8 cellular contexts compared by ENCODE assay signal in the genomic region with DNA sequence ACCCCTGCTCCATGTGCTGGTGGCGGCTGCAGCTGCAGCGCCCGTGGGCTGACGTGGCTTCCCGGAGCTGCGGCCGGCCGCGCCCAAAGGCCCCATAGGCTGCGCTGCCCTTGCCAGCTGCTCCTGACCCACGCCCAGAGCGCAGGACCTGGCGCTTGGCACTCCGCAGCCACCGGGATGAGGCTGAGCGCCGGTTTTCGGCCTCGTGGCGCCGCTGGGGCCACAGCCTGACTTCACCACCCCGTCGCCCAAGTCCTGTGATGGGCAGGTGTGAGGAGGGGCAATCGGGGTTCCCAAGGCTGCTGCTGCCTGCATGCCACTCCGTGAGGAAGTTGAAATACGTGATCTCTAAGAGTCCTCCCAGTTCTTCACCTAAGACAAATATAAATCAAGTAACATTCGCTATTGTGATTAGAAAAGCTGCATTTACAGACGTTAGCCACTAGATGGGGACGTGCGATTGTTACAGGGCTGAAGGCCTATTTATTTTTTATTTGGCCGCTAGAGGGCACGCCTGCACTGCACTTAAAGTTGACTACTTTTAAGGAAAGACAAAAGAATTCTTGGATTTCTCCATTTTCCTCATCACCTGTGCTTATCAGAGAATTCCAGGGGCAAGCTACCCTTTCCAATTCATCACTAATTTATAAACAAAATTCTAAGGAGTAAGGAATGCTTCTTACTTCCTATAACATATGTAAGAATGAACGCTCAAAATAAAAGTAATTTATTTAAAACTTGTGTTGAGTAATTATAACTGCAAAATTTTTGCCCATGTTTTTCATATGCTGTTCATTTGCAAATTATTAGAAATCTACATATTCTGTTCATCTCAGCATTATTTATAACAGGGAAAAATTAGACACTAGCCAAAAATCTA. TPM values are rescaled to one million over a fixed set of nuclear protein-coding genes. Genes with fewer than 3 reads are reported as not detected.
DNase-seq lines count a peak whose midpoint lies in the region; TF ChIP-seq lines count a peak whose summit lies in the region.
"Not testable (repeated sequence)": the region's sequence is repeated elsewhere in the genome, so short reads cannot be mapped to it uniquely, and the experiment has no call there.

No MANE protein-coding gene starts in this region.

- CTCF ChIA-PET in HEK293T (lab: Yijun Ruan, JAX), result interaction anchor here (0.6 to 2.9 kb wide), 10 partner anchors 71 to 168 kb away, joined by 3 to 80 read pairs (median 3); no protein-coding TSS in a partner anchor

- not testable (repeated sequence) for H3K36me3 ChIP-seq in rectal smooth muscle tissue (ENCODE audit: control insufficient read depth, insufficient read depth, low read length)

- H3K27ac ChIP-seq in rectal smooth muscle tissue (ENCODE audit: low read depth, low read length) (peak overlapping the region; percentile 94), temporal lobe (ENCODE audit: low read depth, low read length) (peak overlapping the region; percentile 94)

- H3K4me3 ChIP-seq in rectal smooth muscle tissue (ENCODE audit: low read length), result peak overlapping the region; percentile 82

- H3K27me3 ChIP-seq in rectal smooth muscle tissue (ENCODE audit: control insufficient read depth, insufficient read depth, low read length), result not testable (repeated sequence)

- DNase-seq in GM04504 (ENCODE audit: low read depth) (peak; percentile 51), HEK293T (ENCODE audit: extremely low spot score) (peak; percentile 28), LoVo (ENCODE audit: low spot score) (peak; percentile 80), dedifferentiated amniotic fluid mesenchymal stem cell (ENCODE audit: extremely low spot score) (peak; percentile 91), iPS-NIHi7 (ENCODE audit: extremely low spot score) (peak; percentile 30)
- DNase-seq in activated CD8-positive, alpha-beta memory T cell treated with anti-CD3 and anti-CD28 coated beads for 24 hours, result peak; percentile 86

- POLR2A ChIA-PET in HEK293T (lab: Yijun Ruan, JAX), result interaction anchor here (0.7 to 2.4 kb wide), 7 partner anchors 55 to 151 kb away, joined by 3 to 39 read pairs (median 5); a partner anchor contains a TSS

- H3K9ac ChIP-seq in rectal smooth muscle tissue (ENCODE audit: low read length), result peak overlapping the region; percentile 73

- H3K4me1 ChIP-seq in rectal smooth muscle tissue (ENCODE audit: control insufficient read depth, insufficient read depth, low read length), result not testable (repeated sequence)

TF ChIP-seq in HEK293T, 16 proteins besides CTCF, POLR2A, EP300 and RAD21:
- peak; percentile 62 for TF ChIP-seq L3MBTL2 (conservative IDR thresholded peaks at IDR 0.05)

RNA-seq across cellular contexts. Expression of a gene that starts 1.1 kb away (rescaled TPM):
- 197 TPM for total RNA-seq in temporal lobe

RNA-seq across cellular contexts. Expression of a gene that starts 55.1 kb away (rescaled TPM):
- total RNA-seq in temporal lobe, result 134 TPM

Comparison
In these comparisons a context has a peak if more than half of its experiments do, and no peak if none do; other contexts are left out.
1. Peak in every context shown above with its lines: DNase-seq, H3K4me3 ChIP-seq and H3K27ac ChIP-seq.
2. DNase-seq: peak in every context shown above with its lines; median percentile 91 in dedifferentiated amniotic fluid mesenchymal stem cell; 86 in activated CD8-positive, alpha-beta memory T cell treated with anti-CD3 and anti-CD28 coated beads for 24 hours; 80 in LoVo; 51 in GM04504; 30 in iPS-NIHi7; 28 in HEK293T.